13 cellular contexts compared by ENCODE assay signal in genomic region chr11:32426819-32427615, GRCh38. TPM values are rescaled to one million over a fixed set of nuclear protein-coding genes. Genes with fewer than 3 reads are reported as not detected.
DNase-seq lines count a peak whose midpoint lies in the region; ATAC-seq and TF ChIP-seq lines count a peak whose summit lies in the region.
"Had no signal": no experiment of that assay in that cellular context is flagged by ENCODE, and none has a peak within 500 bp of the region (broad histone marks: within the 10 kb centered on the region; RNA-seq: fewer than 3 reads in every experiment).

No MANE protein-coding gene starts in this region.

- H3K36me3 ChIP-seq in left lung (no peaks in the 10 kb centered on the region), upper lobe of left lung (no peaks in the 10 kb centered on the region), psoas muscle (ENCODE audit: insufficient read depth in 1 of 2, low read depth in 1 of 2) (no peaks in the 10 kb centered on the region)
- H3K36me3 ChIP-seq: thoracic aorta had no signal

- H3K27me3 Mint-ChIP-seq in activated naive CD8-positive, alpha-beta T cell: peaks cover 35% of the 10 kb centered on the region
- peaks cover 78% of the 10 kb centered on the region for H3K27me3 Mint-ChIP-seq in activated naive CD8-positive, alpha-beta T cell treated with anti-CD3 and anti-CD28 coated beads, Interleukin-2, amount 50 U/mL, for 24 hours
- H3K27me3 Mint-ChIP-seq in effector memory CD8-positive, alpha-beta T cell: peaks cover 66 to 95% of the 10 kb centered on the region in 2 donors

- no peaks in the 10 kb centered on the region for H3K9me3 Mint-ChIP-seq in activated naive CD8-positive, alpha-beta T cell (ENCODE audit: low read depth)
- no peaks in the 10 kb centered on the region for H3K9me3 Mint-ChIP-seq in activated naive CD8-positive, alpha-beta T cell treated with anti-CD3 and anti-CD28 coated beads, Interleukin-2, amount 50 U/mL, for 24 hours
- no peaks in the 10 kb centered on the region for H3K9me3 Mint-ChIP-seq in effector memory CD8-positive, alpha-beta T cell
- H3K9me3 Mint-ChIP-seq: T-cell had no signal

- 4 to 7% methylated on average over 20 to 56 of the region's 59 CpGs for WGBS in upper lobe of left lung, 2 donors
- 3% methylated on average over 45 to 59 of the region's 59 CpGs for WGBS in psoas muscle, 3 donors

- no peaks in the 10 kb centered on the region for H3K9me3 ChIP-seq in left lung
- no peaks in the 10 kb centered on the region for H3K9me3 ChIP-seq in upper lobe of left lung
- no peaks in the 10 kb centered on the region for H3K9me3 ChIP-seq in psoas muscle
- H3K9me3 ChIP-seq: thoracic aorta had no signal

- no peak for ATAC-seq in activated naive CD8-positive, alpha-beta T cell treated with anti-CD3 and anti-CD28 coated beads, Interleukin-2, amount 50 U/mL, for 24 hours
- peak; percentile 21 for ATAC-seq in effector memory CD8-positive, alpha-beta T cell (replicated peaks)
- ATAC-seq in left lung (peak; percentile 62), upper lobe of left lung (ENCODE audit: low FRiP score in 2 of 2) (peak; percentile 34 to 54), psoas muscle (no peak), HG03520 (IDR thresholded peaks at IDR 0.05; ENCODE audit: unreplicated experiment) (no peak)

- TF ChIP-seq CTCF in left lung (IDR thresholded peaks at IDR 0.05) (no peak), upper lobe of left lung (IDR thresholded peaks at IDR 0.05) (no peak), psoas muscle (IDR thresholded peaks at IDR 0.05) (no peak)

- no peak for TF ChIP-seq POLR2A in upper lobe of left lung (IDR thresholded peaks at IDR 0.05)

- peaks cover 63 to 96% of the 10 kb centered on the region in 2 donors for H3K27me3 ChIP-seq in left lung
- peaks cover 0 to 51% (median 19%) of the 10 kb centered on the region in 4 donors for H3K27me3 ChIP-seq in upper lobe of left lung
- peaks cover 0 to 93% (median 43%) of the 10 kb centered on the region in 3 donors for H3K27me3 ChIP-seq in psoas muscle (ENCODE audit: insufficient read depth in 3 of 3, low read length in 2 of 3)

- no peak overlapping the region for H3K27ac Mint-ChIP-seq in activated naive CD8-positive, alpha-beta T cell
- H3K27ac Mint-ChIP-seq in activated naive CD8-positive, alpha-beta T cell treated with anti-CD3 and anti-CD28 coated beads, Interleukin-2, amount 50 U/mL, for 24 hours: no peak overlapping the region
- no peak overlapping the region for H3K27ac Mint-ChIP-seq in effector memory CD8-positive, alpha-beta T cell
- H3K27ac Mint-ChIP-seq: naive thymus-derived CD8-positive, alpha-beta T cell; T-cell had no signal

- peak overlapping the region; percentile 40 for H3K4me3 Mint-ChIP-seq in activated naive CD8-positive, alpha-beta T cell
- H3K4me3 Mint-ChIP-seq in activated naive CD8-positive, alpha-beta T cell treated with anti-CD3 and anti-CD28 coated beads, Interleukin-2, amount 50 U/mL, for 24 hours: no peak overlapping the region
- peak overlapping the region in 1 of 2 donors; percentile 49 for H3K4me3 Mint-ChIP-seq in effector memory CD8-positive, alpha-beta T cell

- H3K27ac ChIP-seq in left lung (no peak overlapping the region), upper lobe of left lung (no peak overlapping the region), psoas muscle (no peak overlapping the region)
- H3K27ac ChIP-seq: thoracic aorta had no signal

- H3K4me3 ChIP-seq in left lung (no peak overlapping the region), upper lobe of left lung (peak overlapping the region in 1 of 4 donors; percentile 5), psoas muscle (no peak overlapping the region)
- H3K4me3 ChIP-seq: thoracic aorta had no signal

- peaks cover 11% of the 10 kb centered on the region for H3K4me1 Mint-ChIP-seq in activated naive CD8-positive, alpha-beta T cell (ENCODE audit: low read depth)
- peaks cover 7% of the 10 kb centered on the region for H3K4me1 Mint-ChIP-seq in activated naive CD8-positive, alpha-beta T cell treated with anti-CD3 and anti-CD28 coated beads, Interleukin-2, amount 50 U/mL, for 24 hours
- peaks cover 0 to 6% of the 10 kb centered on the region in 2 donors for H3K4me1 Mint-ChIP-seq in effector memory CD8-positive, alpha-beta T cell (ENCODE audit: low read depth in 2 of 2)

- H3K4me1 ChIP-seq in left lung: peaks cover 0 to 8% of the 10 kb centered on the region in 2 donors
- peaks cover 0 to 35% (median 5%) of the 10 kb centered on the region in 4 donors for H3K4me1 ChIP-seq in upper lobe of left lung
- no peaks in the 10 kb centered on the region for H3K4me1 ChIP-seq in psoas muscle

- no peak for DNase-seq in activated naive CD8-positive, alpha-beta T cell treated with anti-CD3 and anti-CD28 coated beads, Interleukin-2, amount 50 U/mL, for 24 hours
- no peak for DNase-seq in effector memory CD8-positive, alpha-beta T cell
- DNase-seq in left lung (no peak), upper lobe of left lung (peak in 1 of 2 donors; percentile 87), psoas muscle (no peak), NCI-H446 treated with DMSO at 0.1 percent for 48 hours (lab: John Stamatoyannopoulos, UW) (no peak)
- DNase-seq: naive thymus-derived CD8-positive, alpha-beta T cell; NCI-H774; stimulated activated CD4-positive, alpha-beta T cell treated with anti-CD3 and anti-CD28 coated beads, Interleukin-2, amount 100 ng/mL, for 24 hours had no signal

- TF ChIP-seq EP300 in upper lobe of left lung (IDR thresholded peaks at IDR 0.05): no peak

- intact Hi-C loops in left lung (cut with DNase I) (no loop called here), psoas muscle (cut with DNase I) (no loop called here)

- H3K36me3 Mint-ChIP-seq in activated naive CD8-positive, alpha-beta T cell: no peaks in the 10 kb centered on the region
- H3K36me3 Mint-ChIP-seq in activated naive CD8-positive, alpha-beta T cell treated with anti-CD3 and anti-CD28 coated beads, Interleukin-2, amount 50 U/mL, for 24 hours (ENCODE audit: low read depth): no peaks in the 10 kb centered on the region
- H3K36me3 Mint-ChIP-seq in effector memory CD8-positive, alpha-beta T cell (ENCODE audit: insufficient read depth): no peaks in the 10 kb centered on the region
- H3K36me3 Mint-ChIP-seq: T-cell had no signal

RNA-seq across cellular contexts. Expression of gene WT1, which starts 8.3 kb away (rescaled TPM):
- total RNA-seq in left lung: 1 to 10 TPM in 1 of 2 donors, under 1 TPM in 1; 0.13 to 3.6 TPM
- 1 to 10 TPM in 1 of 6 donors, under 1 TPM in 1, not detected in 4; 0.77 to 1.1 TPM for total RNA-seq in upper lobe of left lung
- total RNA-seq in psoas muscle: 1 to 10 TPM in 1 of 4 donors, under 1 TPM in 3; 0.17 to 1.5 (median 0.31) TPM
- under 1 TPM in 1 of 3 donors, not detected in 2; 0.03 TPM for polyA plus RNA-seq in psoas muscle
- total RNA-seq: naive thymus-derived CD8-positive, alpha-beta T cell; T-cell had no signal
- polyA plus RNA-seq: naive thymus-derived CD8-positive, alpha-beta T cell had no signal

Comparison
In these comparisons a context has a peak if more than half of its experiments do, and no peak if none do; other contexts are left out.
1. ATAC-seq: peak in effector memory CD8-positive, alpha-beta T cell (single experiment), left lung (single experiment) and upper lobe of left lung (2 of 2); none in activated naive CD8-positive, alpha-beta T cell treated with anti-CD3 and anti-CD28 coated beads, Interleukin-2, amount 50 U/mL, for 24 hours (single experiment), psoas muscle (0 of 4) and HG03520 (single experiment).